9 cellular contexts compared by ENCODE assay signal in genomic region chr3:35664460-35664919, GRCh38. TPM values are rescaled to one million over a fixed set of nuclear protein-coding genes. Genes with fewer than 3 reads are reported as not detected.
DNase-seq lines count a peak whose midpoint lies in the region; ATAC-seq and TF ChIP-seq lines count a peak whose summit lies in the region.
"Had no signal": no experiment of that assay in that cellular context is flagged by ENCODE, and none has a peak within 500 bp of the region (broad histone marks: within the 10 kb centered on the region; RNA-seq: fewer than 3 reads in every experiment).

No MANE protein-coding gene starts in this region.

- H3K4me3 ChIP-seq in skeletal muscle satellite cell (ENCODE audit: low read length), result peak overlapping the region; percentile 19
- H3K4me3 ChIP-seq: uterus had no signal

- intact Hi-C loops in left cardiac atrium (cut with DNase I), result no loop called here

- H3K4me2 ChIP-seq in skeletal muscle satellite cell (ENCODE audit: low read length), result peak overlapping the region; percentile 62

- H3K27me3 ChIP-seq in skeletal muscle satellite cell (ENCODE audit: control insufficient read depth, insufficient read depth, low read length), result no peaks in the 10 kb centered on the region
- H3K27me3 ChIP-seq: uterus had no signal

- TF ChIP-seq EP300 in Ishikawa (IDR thresholded peaks at IDR 0.05; ENCODE audit: borderline replicate concordance), result peak; percentile 54; the same call in 1 of the 2 replicates

- ATAC-seq in GM19463 (IDR thresholded peaks at IDR 0.05; ENCODE audit: unreplicated experiment), result peak; percentile 92
- peak; percentile 90 to 91 for ATAC-seq in left cardiac atrium
- no peak for ATAC-seq in stimulated activated naive CD8-positive, alpha-beta T cell treated with anti-CD3 and anti-CD28 coated beads, Interleukin-15, Interleukin-2, amounts not matched to agents 100 U/mL and 50 U/mL, for 24 hours

- H3K4me1 ChIP-seq in skeletal muscle satellite cell (ENCODE audit: control insufficient read depth, insufficient read depth, low read length), result peaks cover 40% of the 10 kb centered on the region
- H3K4me1 ChIP-seq: uterus had no signal

- peak; percentile 75 for DNase-seq in SK-N-DZ (ENCODE audit: low spot score)
- peak; percentile 59 for DNase-seq in left cardiac atrium
- no peak for DNase-seq in stimulated activated naive CD8-positive, alpha-beta T cell treated with anti-CD3 and anti-CD28 coated beads, Interleukin-15, Interleukin-2, amounts not matched to agents 100 U/mL and 50 U/mL, for 24 hours
- no peak for DNase-seq in OCI-M2 (lab: John Stamatoyannopoulos, UW; ENCODE audit: unreplicated experiment)
- no peak for DNase-seq in epidermal melanocyte (ENCODE audit: insufficient read length, low spot score)

- H3K9me3 ChIP-seq in skeletal muscle satellite cell (replicated peaks; ENCODE audit: low read length), result no peaks in the 10 kb centered on the region
- H3K9me3 ChIP-seq: uterus had no signal

- peak overlapping the region; percentile 42 for H3K9ac ChIP-seq in skeletal muscle satellite cell (ENCODE audit: low read depth, low read length)

- no peak for TF ChIP-seq RAD21 in Ishikawa (IDR thresholded peaks at IDR 0.05; ENCODE audit: low read depth)

- no peaks in the 10 kb centered on the region for H3K36me3 ChIP-seq in skeletal muscle satellite cell (ENCODE audit: insufficient read depth, low read length)
- H3K36me3 ChIP-seq: uterus had no signal

TF ChIP-seq in Ishikawa, 13 proteins besides CTCF, POLR2A, EP300 and RAD21:
- TF ChIP-seq NFIC (IDR thresholded peaks at IDR 0.05) (peak; percentile 95), CEBPB (IDR thresholded peaks at IDR 0.05) (no peak), MAX (IDR thresholded peaks at IDR 0.05) (peak; percentile 40; the same call in 1 of the 2 replicates), FOXM1 (IDR thresholded peaks at IDR 0.05; ENCODE audit: borderline replicate concordance, low read depth) (no peak), TEAD4 (IDR thresholded peaks at IDR 0.05) (peak; percentile 49), ZBTB7A (IDR thresholded peaks at IDR 0.05; ENCODE audit: low read depth) (peak; percentile 69; the same call in 1 of the 2 replicates), REST (IDR thresholded peaks at IDR 0.05; ENCODE audit: low read depth) (no peak), TAF1 (IDR thresholded peaks at IDR 0.05; ENCODE audit: low read depth) (no peak), CREB1 (IDR thresholded peaks at IDR 0.05; ENCODE audit: low read depth) (no peak), TCF12 (IDR thresholded peaks at IDR 0.05; ENCODE audit: low read depth) (peak; percentile 88), EGR1 (IDR thresholded peaks at IDR 0.05) (no peak), YY1 (IDR thresholded peaks at IDR 0.05; ENCODE audit: low read depth) (no peak), USF1 (IDR thresholded peaks at IDR 0.05) (peak; percentile 46; the same call in 1 of the 2 replicates)

RNA-seq across cellular contexts. Expression of gene ARPP21, which starts 25.2 kb away (rescaled TPM):
- polyA plus RNA-seq in SK-N-DZ (2014; cell fraction: cytosol; rRNA removed), result 0.14 TPM in 1 of 2 replicates, not detected in the other
- 0.13 and 1.7 TPM in 2 replicates for polyA plus RNA-seq in SK-N-DZ (2014; cell fraction: nucleus; rRNA removed)
- not detected for total RNA-seq in left cardiac atrium
- total RNA-seq in skeletal muscle satellite cell (2012; rRNA removed), result under 0.01 and 4.8 TPM in 2 replicates

Comparison
In these comparisons a context has a peak if more than half of its experiments do, and no peak if none do; other contexts are left out.
1. DNase-seq: peak in SK-N-DZ (single experiment) and left cardiac atrium (single experiment); none in stimulated activated naive CD8-positive, alpha-beta T cell treated with anti-CD3 and anti-CD28 coated beads, Interleukin-15, Interleukin-2, amounts not matched to agents 100 U/mL and 50 U/mL, for 24 hours (single experiment), OCI-M2 (single experiment) and epidermal melanocyte (single experiment).